1 cellular context compared by ENCODE assay signal in genomic region chr17:16191604-16192003, GRCh38.
TF ChIP-seq lines count a peak whose summit lies in the region.

No MANE protein-coding gene starts in this region.

TF ChIP-seq in HepG2, 621 proteins besides CTCF, POLR2A, EP300 and RAD21:
- TF ChIP-seq ZFP37 (CRISPR knock-in tag; IDR thresholded peaks at IDR 0.05; ENCODE audit: borderline replicate concordance) (no peak), CEBPG (CRISPR knock-in tag; IDR thresholded peaks at IDR 0.05) (no peak), MTA3 (CRISPR knock-in tag; IDR thresholded peaks at IDR 0.05) (no peak), AHR (CRISPR knock-in tag; IDR thresholded peaks at IDR 0.05) (no peak), NCOA2 (CRISPR knock-in tag; IDR thresholded peaks at IDR 0.05) (no peak), MAF1 (CRISPR knock-in tag; IDR thresholded peaks at IDR 0.05; ENCODE audit: borderline replicate concordance) (no peak), CBX1 (IDR thresholded peaks at IDR 0.05; ENCODE audit: low read depth) (no peak), SKI (IDR thresholded peaks at IDR 0.05; ENCODE audit: partially characterized antibody) (no peak), YEATS2 (CRISPR knock-in tag; IDR thresholded peaks at IDR 0.05; ENCODE audit: borderline replicate concordance) (no peak), NPAS2 (CRISPR knock-in tag; IDR thresholded peaks at IDR 0.05; ENCODE audit: borderline replicate concordance) (no peak), SIX4 (CRISPR knock-in tag; IDR thresholded peaks at IDR 0.05) (no peak)
- TF ChIP-seq, protein P1, sequence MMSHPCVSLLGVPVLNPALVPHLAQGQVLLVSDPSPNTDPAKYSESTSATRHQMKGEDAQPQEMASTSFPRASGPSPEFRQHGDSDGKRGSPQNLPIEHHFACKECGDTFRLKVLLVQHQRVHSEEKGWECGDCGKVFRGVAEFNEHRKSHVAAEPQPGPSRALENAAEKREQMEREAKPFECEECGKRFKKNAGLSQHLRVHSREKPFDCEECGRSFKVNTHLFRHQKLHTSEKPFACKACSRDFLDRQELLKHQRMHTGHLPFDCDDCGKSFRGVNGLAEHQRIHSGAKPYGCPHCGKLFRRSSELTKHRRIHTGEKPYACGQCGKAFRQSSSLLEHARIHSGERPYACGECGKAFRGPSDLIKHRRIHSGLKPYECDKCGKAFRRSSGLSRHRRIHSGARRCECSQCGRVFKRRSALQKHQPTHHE (CRISPR knock-in tag; IDR thresholded peaks at IDR 0.05; ENCODE audit: borderline replicate concordance) = no peak
- TF ChIP-seq, protein P2, sequence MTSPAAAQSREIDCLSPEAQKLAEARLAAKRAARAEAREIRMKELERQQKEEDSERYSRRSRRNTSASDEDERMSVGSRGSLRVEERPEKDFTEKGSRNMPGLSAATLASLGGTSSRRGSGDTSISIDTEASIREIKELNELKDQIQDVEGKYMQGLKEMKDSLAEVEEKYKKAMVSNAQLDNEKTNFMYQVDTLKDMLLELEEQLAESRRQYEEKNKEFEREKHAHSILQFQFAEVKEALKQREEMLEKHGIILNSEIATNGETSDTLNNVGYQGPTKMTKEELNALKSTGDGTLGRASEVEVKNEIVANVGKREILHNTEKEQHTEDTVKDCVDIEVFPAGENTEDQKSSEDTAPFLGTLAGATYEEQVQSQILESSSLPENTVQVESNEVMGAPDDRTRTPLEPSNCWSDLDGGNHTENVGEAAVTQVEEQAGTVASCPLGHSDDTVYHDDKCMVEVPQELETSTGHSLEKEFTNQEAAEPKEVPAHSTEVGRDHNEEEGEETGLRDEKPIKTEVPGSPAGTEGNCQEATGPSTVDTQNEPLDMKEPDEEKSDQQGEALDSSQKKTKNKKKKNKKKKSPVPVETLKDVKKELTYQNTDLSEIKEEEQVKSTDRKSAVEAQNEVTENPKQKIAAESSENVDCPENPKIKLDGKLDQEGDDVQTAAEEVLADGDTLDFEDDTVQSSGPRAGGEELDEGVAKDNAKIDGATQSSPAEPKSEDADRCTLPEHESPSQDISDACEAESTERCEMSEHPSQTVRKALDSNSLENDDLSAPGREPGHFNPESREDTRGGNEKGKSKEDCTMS (CRISPR knock-in tag; conservative IDR thresholded peaks at IDR 0.05) = no peak
- TF ChIP-seq, protein P3, sequence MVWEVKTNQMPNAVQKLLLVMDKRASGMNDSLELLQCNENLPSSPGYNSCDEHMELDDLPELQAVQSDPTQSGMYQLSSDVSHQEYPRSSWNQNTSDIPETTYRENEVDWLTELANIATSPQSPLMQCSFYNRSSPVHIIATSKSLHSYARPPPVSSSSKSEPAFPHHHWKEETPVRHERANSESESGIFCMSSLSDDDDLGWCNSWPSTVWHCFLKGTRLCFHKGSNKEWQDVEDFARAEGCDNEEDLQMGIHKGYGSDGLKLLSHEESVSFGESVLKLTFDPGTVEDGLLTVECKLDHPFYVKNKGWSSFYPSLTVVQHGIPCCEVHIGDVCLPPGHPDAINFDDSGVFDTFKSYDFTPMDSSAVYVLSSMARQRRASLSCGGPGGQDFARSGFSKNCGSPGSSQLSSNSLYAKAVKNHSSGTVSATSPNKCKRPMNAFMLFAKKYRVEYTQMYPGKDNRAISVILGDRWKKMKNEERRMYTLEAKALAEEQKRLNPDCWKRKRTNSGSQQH (CRISPR knock-in tag; IDR thresholded peaks at IDR 0.05; ENCODE audit: low read depth) = no peak
- TF ChIP-seq, protein P4, sequence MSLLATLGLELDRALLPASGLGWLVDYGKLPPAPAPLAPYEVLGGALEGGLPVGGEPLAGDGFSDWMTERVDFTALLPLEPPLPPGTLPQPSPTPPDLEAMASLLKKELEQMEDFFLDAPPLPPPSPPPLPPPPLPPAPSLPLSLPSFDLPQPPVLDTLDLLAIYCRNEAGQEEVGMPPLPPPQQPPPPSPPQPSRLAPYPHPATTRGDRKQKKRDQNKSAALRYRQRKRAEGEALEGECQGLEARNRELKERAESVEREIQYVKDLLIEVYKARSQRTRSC (CRISPR knock-in tag; IDR thresholded peaks at IDR 0.05; ENCODE audit: low read depth) = no peak
